Comparison of ENCODE assay signal across 17 cellular contexts in the genomic region with DNA sequence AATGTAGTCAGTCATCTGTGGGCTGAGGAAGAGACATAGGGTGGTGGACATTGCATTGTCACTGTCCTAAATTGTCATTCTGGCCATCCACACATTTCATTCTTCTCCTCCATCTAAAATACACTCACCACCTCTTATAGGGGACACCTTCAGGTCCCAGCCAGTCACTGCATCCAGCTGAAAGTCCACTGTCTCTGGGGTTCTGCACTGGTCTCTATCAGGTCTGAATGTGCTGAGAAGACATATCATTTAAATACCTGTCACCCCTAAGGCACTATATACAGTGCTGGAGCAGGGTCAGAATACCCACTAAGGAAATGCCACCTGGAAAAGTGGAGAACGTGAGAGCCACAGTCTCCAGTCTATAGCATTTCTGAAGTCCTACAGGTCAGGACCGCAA. TPM values are rescaled to one million over a fixed set of nuclear protein-coding genes. Genes with fewer than 3 reads are reported as not detected.
"Had no signal": no experiment of that assay in that cellular context is flagged by ENCODE, and none has a peak within 500 bp of the region (broad histone marks: within the 10 kb centered on the region; RNA-seq: fewer than 3 reads in every experiment).

No MANE protein-coding gene starts in this region.

- H3K9me3 Mint-ChIP-seq: activated naive CD4-positive, alpha-beta T cell treated with anti-CD3 and anti-CD28 coated beads, Interleukin-2, amount 10 ng/mL, durations not matched to agents 7 days and 5 days; activated T-helper 17 cell treated with anti-CD3 and anti-CD28 coated beads, Interleukin-2, amount 50 U/mL, for 72 hours; immature natural killer cell; naive thymus-derived CD8-positive, alpha-beta T cell had no signal

- ATAC-seq: activated T-helper 17 cell treated with anti-CD3 and anti-CD28 coated beads, Interleukin-2, amount 50 U/mL, for 72 hours; naive thymus-derived CD8-positive, alpha-beta T cell; psoas muscle; sciatic nerve had no signal

- H3K4me1 Mint-ChIP-seq: activated naive CD4-positive, alpha-beta T cell treated with anti-CD3 and anti-CD28 coated beads, Interleukin-2, amount 10 ng/mL, durations not matched to agents 7 days and 5 days; activated T-helper 17 cell treated with anti-CD3 and anti-CD28 coated beads, Interleukin-2, amount 50 U/mL, for 72 hours; immature natural killer cell; naive thymus-derived CD8-positive, alpha-beta T cell had no signal

- H3K4me3 Mint-ChIP-seq: activated naive CD4-positive, alpha-beta T cell treated with anti-CD3 and anti-CD28 coated beads, Interleukin-2, amount 10 ng/mL, durations not matched to agents 7 days and 5 days; activated T-helper 17 cell treated with anti-CD3 and anti-CD28 coated beads, Interleukin-2, amount 50 U/mL, for 72 hours; immature natural killer cell; naive thymus-derived CD8-positive, alpha-beta T cell had no signal

- H3K27ac Mint-ChIP-seq: activated naive CD4-positive, alpha-beta T cell treated with anti-CD3 and anti-CD28 coated beads, Interleukin-2, amount 10 ng/mL, durations not matched to agents 7 days and 5 days; activated T-helper 17 cell treated with anti-CD3 and anti-CD28 coated beads, Interleukin-2, amount 50 U/mL, for 72 hours; immature natural killer cell had no signal

- H3K27ac ChIP-seq: adrenal gland, psoas muscle, spleen had no signal

- H3K27me3 ChIP-seq: adrenal gland, spleen had no signal

- H3K9me3 ChIP-seq: adrenal gland, psoas muscle, spleen had no signal

- H3K36me3 ChIP-seq: adrenal gland, spleen had no signal

- H3K4me3 ChIP-seq: adrenal gland, lung, psoas muscle, spleen had no signal

- H3K4me1 ChIP-seq: adrenal gland, psoas muscle, spleen had no signal

- H3K36me3 Mint-ChIP-seq: activated naive CD4-positive, alpha-beta T cell treated with anti-CD3 and anti-CD28 coated beads, Interleukin-2, amount 10 ng/mL, durations not matched to agents 7 days and 5 days had no signal

- DNase-seq: activated CD8-positive, alpha-beta memory T cell treated with anti-CD3 and anti-CD28 coated beads for 24 hours; activated naive CD4-positive, alpha-beta T cell treated with anti-CD3 and anti-CD28 coated beads, Interleukin-2, amount 10 ng/mL, durations not matched to agents 7 days and 5 days; adrenal gland; cerebellar nuclear complex; immature natural killer cell; naive thymus-derived CD8-positive, alpha-beta T cell; nucleus accumbens; psoas muscle; spleen; stimulated activated CD4-positive, alpha-beta T cell treated with anti-CD3 and anti-CD28 coated beads, Interleukin-1b, Interleukin-23, amount 100 ng/mL, for 48 hours; stimulated activated naive CD4-positive, alpha-beta T cell; substantia nigra; T-helper 2 cell; trophoblast cell had no signal

RNA-seq across cellular contexts. Expression of gene SH2D4B, which starts 29.6 kb away (rescaled TPM):
- total RNA-seq: psoas muscle had no signal
- polyA plus RNA-seq: immature natural killer cell; naive thymus-derived CD8-positive, alpha-beta T cell had no signal
